8 cellular contexts compared by ENCODE assay signal in genomic region chr2:70994445-70995226, GRCh38. TPM values are rescaled to one million over a fixed set of nuclear protein-coding genes. Genes with fewer than 3 reads are reported as not detected.
DNase-seq lines count a peak whose midpoint lies in the region; ATAC-seq and TF ChIP-seq lines count a peak whose summit lies in the region.

TSS of gene TEX261 (minus strand) at chr2:70994873. CDS start at chr2:70994757, 116 bp downstream.

- H3K4me2 ChIP-seq in IMR-90 (ENCODE audit: low read depth, low read length) (peak within 1 kb of the TSS; percentile 100), PC-9 (peak within 1 kb of the TSS; percentile 87)

- ATAC-seq in GM21528 (IDR thresholded peaks at IDR 0.05; ENCODE audit: low FRiP score, unreplicated experiment) (peak; percentile 94), IMR-90 (ENCODE audit: low read depth) (peak; percentile 99), esophagus mucosa (peak; percentile 95)
- peak; percentile 99 for ATAC-seq in activated T-cell treated with anti-CD3 and anti-CD28 coated beads, Interleukin-2, amount 50 U/mL, for 4 hours

- H3K9me3 Mint-ChIP-seq in activated T-cell treated with anti-CD3 and anti-CD28 coated beads, Interleukin-2, amount 50 U/mL, for 4 hours, result no peaks in the 10 kb centered on the region

- in situ Hi-C loops in IMR-90 (cut with MboI; ENCODE audit: low sequenced_read_pairs), result no loop called here

- peak; percentile 18; the same call in 1 of the 2 replicates for TF ChIP-seq RAD21 in IMR-90 (IDR thresholded peaks at IDR 0.05; ENCODE audit: low read length)

- H4K8ac ChIP-seq in IMR-90 (ENCODE audit: low read depth in 2 of 2, low read length in 2 of 2), result peak within 1 kb of the TSS; percentile 73 to 80

- CTCF ChIA-PET in IMR-90 (lab: Yijun Ruan, JAX), result no interaction called here
- CTCF ChIA-PET in PC-9 (lab: Charles Lee), result no interaction called here

- H3K9me3 ChIP-seq in IMR-90 (ENCODE audit: control insufficient read depth, insufficient read depth, low read length) (no peaks in the 10 kb centered on the region), PC-9 (ENCODE audit: insufficient read depth, low read depth) (no peaks in the 10 kb centered on the region)

- no peak within 1 kb of the TSS for H3K18ac ChIP-seq in IMR-90 (ENCODE audit: low read depth, low read length)

- H4K5ac ChIP-seq in IMR-90 (ENCODE audit: low read depth, low read length), result peak within 1 kb of the TSS; percentile 14; the same call in 1 of the 2 replicates

- H3K4me3 ChIP-seq in IMR-90 (ENCODE audit: insufficient read depth, low read depth, low read length) (peak within 1 kb of the TSS; percentile 74), PC-9 (peak within 1 kb of the TSS; percentile 80)

- H3K4me1 ChIP-seq in IMR-90 (ENCODE audit: control insufficient read depth, insufficient read depth, low read length) (peaks cover 11% of the 10 kb centered on the region), PC-9 (replicated peaks; ENCODE audit: insufficient read depth) (peaks cover 20% of the 10 kb centered on the region)

- H3K4me3 Mint-ChIP-seq in activated T-cell treated with anti-CD3 and anti-CD28 coated beads, Interleukin-2, amount 50 U/mL, for 4 hours, result peak within 1 kb of the TSS; percentile 99

- H3F3A ChIP-seq in PC-9 (ENCODE audit: insufficient read depth, low read depth), result peaks cover 4% of the 10 kb centered on the region; the same call in 1 of the 2 replicates

- no peaks in the 10 kb centered on the region for H3K9me2 ChIP-seq in PC-9 (ENCODE audit: insufficient read depth)

- H2AFZ ChIP-seq in IMR-90 (replicated peaks; ENCODE audit: low read length, poor library complexity) (peak within 1 kb of the TSS; percentile 100), PC-9 (peak within 1 kb of the TSS; percentile 97)

- WGBS in IMR-90 (ENCODE audit: extremely low coverage in 2 of 2, insufficient read length in 1 of 2), 2 experiments, result 1% methylated on average over 44 of the region's 87 CpGs; no CpG with 5 or more reads in 1 of the 2 experiments

- no peaks in the 10 kb centered on the region for H3K27me3 Mint-ChIP-seq in activated T-cell treated with anti-CD3 and anti-CD28 coated beads, Interleukin-2, amount 50 U/mL, for 4 hours (ENCODE audit: low read depth)

- H3K36me3 Mint-ChIP-seq in activated T-cell treated with anti-CD3 and anti-CD28 coated beads, Interleukin-2, amount 50 U/mL, for 4 hours (ENCODE audit: insufficient read depth), result peaks cover 8% of the 10 kb centered on the region

- DNase-seq in DMS53 (lab: John Stamatoyannopoulos, UW) (peak; percentile 97), IMR-90 (peak; percentile 71), PC-9 (peak; percentile 71 to 93), myocyte (ENCODE audit: low read depth) (peak; percentile 90)
- peak; percentile 86 for DNase-seq in activated T-cell treated with anti-CD3 and anti-CD28 coated beads, Interleukin-2, amount 50 U/mL, for 4 hours
- peak; percentile 86 to 87 for DNase-seq in stimulated activated CD8-positive, alpha-beta memory T cell treated with anti-CD3 and anti-CD28 coated beads, Interleukin-7, amount 100 ng/mL, for 48 hours (ENCODE audit: extremely low read depth in 1 of 2, low read depth in 1 of 2)

- dilution Hi-C loops in IMR-90 (cut with HindIII; ENCODE audit: low sequenced_read_pairs, unreplicated experiment), result no loop called here

- H2BK15ac ChIP-seq in IMR-90 (ENCODE audit: low read depth, low read length), result no peak within 1 kb of the TSS

- H3K23ac ChIP-seq in IMR-90 (ENCODE audit: low read depth, low read length), result peak within 1 kb of the TSS; percentile 95

- BruUV-seq in IMR-90 (replicated peaks; lab: Mats Ljungman, UMichigan), result no TSS peak
- no TSS peak for BruUV-seq in PC-9 (replicated peaks; lab: Mats Ljungman, UMichigan)

- H4K20me1 ChIP-seq in IMR-90 (ENCODE audit: insufficient read depth, low read length), result peaks cover 21% of the 10 kb centered on the region
- H4K20me1 ChIP-seq in PC-9 (ENCODE audit: insufficient read depth), result no peaks in the 10 kb centered on the region

- POLR2A ChIA-PET in IMR-90 (lab: Charles Lee; ENCODE audit: unreplicated experiment), result no interaction called here
- POLR2A ChIA-PET in PC-9 (lab: Charles Lee; ENCODE audit: unreplicated experiment), result no interaction called here

- peak within 1 kb of the TSS; percentile 59 for H3K56ac ChIP-seq in IMR-90 (ENCODE audit: extremely low read depth, insufficient read depth, low read length)

- H3K4me1 Mint-ChIP-seq in activated T-cell treated with anti-CD3 and anti-CD28 coated beads, Interleukin-2, amount 50 U/mL, for 4 hours (ENCODE audit: low read depth), result peaks cover 27% of the 10 kb centered on the region

- peak within 1 kb of the TSS; percentile 90; the same call in 1 of the 2 replicates for H3K14ac ChIP-seq in IMR-90 (replicated peaks; ENCODE audit: low read depth, low read length)

- peaks cover 19% of the 10 kb centered on the region for H3K79me2 ChIP-seq in PC-9 (ENCODE audit: low read depth)

- peak within 1 kb of the TSS; percentile 48 for H2AK5ac ChIP-seq in IMR-90 (ENCODE audit: low read depth, low read length)

- H3K27ac ChIP-seq in IMR-90 (ENCODE audit: insufficient read depth, low read length) (peak within 1 kb of the TSS; percentile 49), PC-9 (no peak within 1 kb of the TSS)

- peak within 1 kb of the TSS; percentile 48; the same call in 1 of the 2 replicates for H3K4ac ChIP-seq in IMR-90 (ENCODE audit: low read depth, low read length)

- TF ChIP-seq CTCF in IMR-90 (conservative IDR thresholded peaks at IDR 0.05; ENCODE audit: low read depth, low read length) (peak; percentile 91), PC-9 (conservative IDR thresholded peaks at IDR 0.05) (no peak; the same call in 1 of the 2 replicates)

- H3K27me3 ChIP-seq in IMR-90 (ENCODE audit: control insufficient read depth, insufficient read depth, low read length) (no peaks in the 10 kb centered on the region), PC-9 (ENCODE audit: insufficient read depth, low read depth) (no peaks in the 10 kb centered on the region)

- intact Hi-C loops in IMR-90 (cut with micrococcal nuclease) (loop anchor here (2.0 kb wide), 2 partner anchors 30 to 74 kb away; partner anchors contain the start of gene NAGK), PC-9 (cut with micrococcal nuclease; ENCODE audit: unreplicated experiment) (loop anchor here (1.0 kb wide), 1 partner anchor 29 kb away; no protein-coding TSS in a partner anchor)

- H2BK120ac ChIP-seq in IMR-90 (ENCODE audit: low read depth, low read length), result no peak within 1 kb of the TSS

- H2AK9ac ChIP-seq in IMR-90 (replicated peaks; ENCODE audit: low read depth, low read length, poor library complexity), result peak within 1 kb of the TSS; percentile 97

- H3K36me3 ChIP-seq in IMR-90 (ENCODE audit: control insufficient read depth, insufficient read depth, low read length), result peaks cover 15% of the 10 kb centered on the region
- no peaks in the 10 kb centered on the region for H3K36me3 ChIP-seq in PC-9 (ENCODE audit: low read depth)

- H3K9ac ChIP-seq in IMR-90 (ENCODE audit: low read depth, low read length), result peak within 1 kb of the TSS; percentile 97

- no peak within 1 kb of the TSS; the same call in 1 of the 2 replicates for H4K91ac ChIP-seq in IMR-90 (ENCODE audit: insufficient read depth, low read depth, low read length)

- peak within 1 kb of the TSS; percentile 23 for H2BK5ac ChIP-seq in IMR-90 (ENCODE audit: low read depth, low read length, poor library complexity, severe bottlenecking)

- TF ChIP-seq POLR2A in IMR-90 (IDR thresholded peaks at IDR 0.05; ENCODE audit: low read depth, low read length), result no peak; the same call in 1 of the 2 replicates

- H3K9me1 ChIP-seq in IMR-90 (ENCODE audit: insufficient read depth, low read length), result peaks cover 10% of the 10 kb centered on the region; the same call in 1 of the 2 replicates

- H2BK20ac ChIP-seq in IMR-90 (ENCODE audit: low read depth, low read length), result no peak within 1 kb of the TSS

- peaks cover 18 to 32% of the 10 kb centered on the region in 2 experiments for H3K79me1 ChIP-seq in IMR-90 (ENCODE audit: low read depth in 1 of 2, low read length in 2 of 2)

TF ChIP-seq in IMR-90, 13 proteins besides CTCF, POLR2A, EP300 and RAD21:
- TF ChIP-seq RCOR1 (IDR thresholded peaks at IDR 0.05; ENCODE audit: insufficient replicate concordance, low read length), result no peak
- TF ChIP-seq CEBPB (IDR thresholded peaks at IDR 0.05; ENCODE audit: low read depth, low read length), result no peak
- no peak for TF ChIP-seq CHD1 (IDR thresholded peaks at IDR 0.05; ENCODE audit: low read depth, low read length)
- no peak for TF ChIP-seq USF2 (IDR thresholded peaks at IDR 0.05; ENCODE audit: low read depth, low read length)
- TF ChIP-seq MAZ (IDR thresholded peaks at IDR 0.05; ENCODE audit: borderline replicate concordance, low read depth, low read length), result peak; percentile 78; the same call in 1 of the 2 replicates
- TF ChIP-seq SMC3 (IDR thresholded peaks at IDR 0.05; ENCODE audit: low read depth, low read length), result peak; percentile 15; the same call in 1 of the 2 replicates
- peak; percentile 46; the same call in 1 of the 2 replicates for TF ChIP-seq MXI1 (IDR thresholded peaks at IDR 0.05; ENCODE audit: borderline replicate concordance, low read depth, low read length)
- TF ChIP-seq FOS (IDR thresholded peaks at IDR 0.05; ENCODE audit: low read depth, low read length), result no peak

RNA-seq across cellular contexts. Expression of gene TEX261, which starts in this region (rescaled TPM):
- total RNA-seq in IMR-90 (2012; rRNA removed) (26.3 and 31.1 TPM in 2 replicates), PC-9 (2021) (30.3 and 47.6 TPM in 2 replicates), esophagus mucosa (36.7 TPM), myocyte (37.9 and 51.4 TPM in 2 replicates)
- polyA plus RNA-seq in IMR-90 (2012; rRNA removed), result 64.7 and 69.8 TPM in 2 replicates
- polyA plus RNA-seq in IMR-90 (2012; cell fraction: cytosol; rRNA removed), result 200 and 230 TPM in 2 replicates
- polyA plus RNA-seq in IMR-90 (2012; cell fraction: nucleus; rRNA removed; ENCODE audit: low replicate concordance), result 58.4 and 142 TPM in 2 replicates
- total RNA-seq in activated T-cell treated with anti-CD3 and anti-CD28 coated beads, Interleukin-2, amount 50 U/mL, for 4 hours, result 10 to 100 TPM; 78.6 to 89.6 (median 79.5) TPM
- polyA plus RNA-seq in myocyte (2012), result 72.9 TPM
